ENCODE assay signal across 31 cellular contexts in the genomic region with DNA sequence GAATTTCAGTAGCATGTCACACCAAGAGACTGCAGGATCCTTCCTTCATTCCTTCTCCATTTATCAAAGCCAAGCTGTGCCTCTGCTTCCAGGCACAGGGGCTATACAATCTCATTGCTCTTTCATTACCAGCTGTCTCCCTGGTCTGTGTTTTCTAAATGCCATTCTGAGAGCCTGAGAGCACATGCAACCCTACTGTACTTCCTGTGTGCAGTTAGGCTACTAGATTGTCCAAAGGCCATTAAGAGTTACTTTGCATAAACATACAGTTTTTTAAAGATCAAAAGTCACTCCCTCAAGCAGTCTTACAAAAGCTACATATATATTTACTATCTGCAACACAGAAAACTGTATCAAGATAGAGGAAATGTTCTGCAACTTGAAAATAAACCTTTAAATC.
"Had no signal": no experiment of that assay in that cellular context is flagged by ENCODE, and none has a peak within 500 bp of the region (broad histone marks: within the 10 kb centered on the region; RNA-seq: fewer than 3 reads in every experiment).

No MANE protein-coding gene starts in this region.

- H3K36me3 ChIP-seq: ascending aorta, cardiac muscle cell, WERI-Rb-1 had no signal

- H3K4me3 ChIP-seq: ascending aorta, cardiac muscle cell had no signal

- DNase-seq: activated CD4-positive, alpha-beta memory T cell treated with anti-CD3 and anti-CD28 coated beads, Interleukin-2, amount 10 ng/mL, durations not matched to agents 7 days and 5 days; activated CD4-positive, alpha-beta T cell treated with anti-CD3 and anti-CD28 coated beads for 1 hour; activated CD4-positive, alpha-beta T cell treated with anti-CD3 and anti-CD28 coated beads for 36 hours; activated CD4-positive, alpha-beta T cell treated with anti-CD3 and anti-CD28 coated beads for 48 hours; activated CD4-positive, alpha-beta T cell treated with anti-CD3 and anti-CD28 coated beads, Interleukin-2, amount 10 ng/mL, durations not matched to agents 7 days and 5 days; activated CD4-positive, alpha-beta T cell treated with anti-CD3 and anti-CD28 coated beads, Interleukin-2, amount 50 U/mL, for 48 hours; activated CD4-positive, CD25-positive, alpha-beta regulatory T cell; activated CD8-positive, alpha-beta memory T cell treated with anti-CD3 and anti-CD28 coated beads for 24 hours; activated CD8-positive, alpha-beta memory T cell treated with anti-CD3 and anti-CD28 coated beads, Interleukin-2, amount 10 ng/mL, durations not matched to agents 7 days and 5 days; activated CD8-positive, alpha-beta memory T cell treated with anti-CD3 and anti-CD28 coated beads, Interleukin-2, amount 50 U/mL, for 48 hours; activated CD8-positive, alpha-beta T cell treated with anti-CD3 and anti-CD28 coated beads, Interleukin-2, amount 10 ng/mL, durations not matched to agents 7 days and 5 days; activated effector memory CD4-positive, alpha-beta T cell treated with Interleukin-2 at 50 U/mL for 16 hours; activated gamma-delta T cell; activated naive CD4-positive, alpha-beta T cell treated with anti-CD3 and anti-CD28 coated beads, Interleukin-2, amount 10 ng/mL, durations not matched to agents 7 days and 5 days; activated naive CD4-positive, alpha-beta T cell treated with Interleukin-2 at 50 U/mL for 16 hours; activated T-cell treated with anti-CD3 and anti-CD28 coated beads, Interleukin-2, amount 50 U/mL, for 24 hours; activated T-cell treated with anti-CD3 and anti-CD28 coated beads, Interleukin-2, amount 50 U/mL, for 48 hours; amygdala; anterior cingulate cortex; caudate nucleus; cerebellar nuclear complex; T-helper 1 cell; T-helper 2 cell; T-helper 9 cell; WERI-Rb-1 had no signal

- H3K4me1 ChIP-seq: ascending aorta had no signal

- H3K9me3 ChIP-seq: ascending aorta had no signal

- H3K27ac ChIP-seq: ascending aorta, cardiac muscle cell, WERI-Rb-1 had no signal

- H3K27me3 ChIP-seq: ascending aorta, cardiac muscle cell had no signal

- ATAC-seq: activated CD4-positive, alpha-beta T cell treated with anti-CD3 and anti-CD28 coated beads for 36 hours; activated CD4-positive, CD25-positive, alpha-beta regulatory T cell treated with anti-CD3 and anti-CD28 coated beads, Interleukin-2, amount 50 U/mL, for 24 hours; activated CD8-positive, alpha-beta memory T cell treated with anti-CD3 and anti-CD28 coated beads, Interleukin-2, amount 10 ng/mL, durations not matched to agents 7 days and 5 days; activated CD8-positive, alpha-beta T cell treated with anti-CD3 and anti-CD28 coated beads, Interleukin-2, amount 10 ng/mL, durations not matched to agents 7 days and 5 days; WTC11 had no signal

- FAIRE-seq: bronchial epithelial cell, TTC549 had no signal
